ENCODE assay signal across 8 cellular contexts in the genomic region with DNA sequence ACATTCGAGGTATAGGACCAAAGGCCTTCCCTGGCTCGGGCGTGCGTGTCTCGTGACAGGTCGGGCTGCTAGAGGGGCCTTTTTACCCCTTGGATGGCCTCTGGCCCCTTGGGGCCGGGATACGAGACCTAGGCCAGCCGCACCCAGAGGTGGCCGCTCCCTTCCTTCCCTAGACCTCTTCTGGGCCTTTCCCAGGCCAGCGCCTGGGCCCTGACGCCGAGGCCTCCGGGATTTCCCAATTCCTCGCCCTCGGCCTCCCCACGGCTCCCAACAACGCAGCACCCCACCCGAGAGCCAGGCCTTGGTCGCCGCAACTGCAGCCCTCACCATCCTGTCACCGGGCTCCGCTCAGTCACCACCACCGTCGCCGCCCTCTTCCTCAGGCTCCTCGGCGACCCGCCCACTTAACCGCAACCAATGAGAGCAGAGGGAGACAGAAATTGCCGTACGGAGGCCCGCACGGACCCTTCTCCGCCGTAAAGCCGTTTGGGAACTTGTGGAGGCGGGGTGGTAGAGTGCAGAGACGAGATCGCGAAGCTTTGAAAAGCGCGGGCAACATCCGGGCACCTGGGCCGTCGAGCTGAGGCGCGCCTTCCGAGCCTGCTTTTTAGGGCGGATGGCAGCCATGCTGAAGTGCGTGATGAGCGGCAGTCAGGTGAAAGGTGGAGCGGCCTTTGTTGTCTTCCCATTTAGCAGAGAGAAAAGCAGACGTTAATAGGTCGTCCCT. TPM values are rescaled to one million over a fixed set of nuclear protein-coding genes. Genes with fewer than 3 reads are reported as not detected.
DNase-seq lines count a peak whose midpoint lies in the region; ATAC-seq and TF ChIP-seq lines count a peak whose summit lies in the region.

A gene (plus strand): TSS at position 610 of the 727 bp plus-strand sequence. CDS start 7 bp downstream, at position 617.
A gene (minus strand): TSS at position 390 of the 727 bp plus-strand sequence. CDS start 60 bp downstream, at position 330.

- peak within 1 kb of the TSS; percentile 76 for H3K4me3 ChIP-seq in GM23338

- H3K27ac ChIP-seq in GM23338 (ENCODE audit: low read depth), result 0 out of 2 replicates have a peak within 1 kb of the TSS, but pooled peaks have one; percentile 1

- ATAC-seq in GM23338 (peak; percentile 98), naive B cell (ENCODE audit: low read depth in 2 of 2) (peak; percentile 92 to 93)
- peak; percentile 99 for ATAC-seq in stimulated activated effector memory CD8-positive, alpha-beta T cell treated with anti-CD3 and anti-CD28 coated beads, Interleukin-12 subunit alpha, Interleukin-12 subunit beta, amount 100 ng/mL, for 72 hours

- H2AFZ ChIP-seq in GM23338, result peak within 1 kb of the TSS; percentile 81

- H3K4me2 ChIP-seq in GM23338, result peak within 1 kb of the TSS; percentile 75

- peaks cover 6% of the 10 kb centered on the region for H3K4me1 Mint-ChIP-seq in GM23338
- H3K4me1 Mint-ChIP-seq in naive B cell, result peaks cover 19 to 37% (median 29%) of the 10 kb centered on the region in 3 donors
- peaks cover 26% of the 10 kb centered on the region for H3K4me1 Mint-ChIP-seq in stimulated activated effector memory CD8-positive, alpha-beta T cell treated with anti-CD3 and anti-CD28 coated beads, Interleukin-12 subunit alpha, Interleukin-12 subunit beta, amount 100 ng/mL, for 72 hours

- H4K20me1 ChIP-seq in GM23338 (replicated peaks; ENCODE audit: insufficient read depth), result 0 out of 2 replicates have a peak, but pooled peaks cover 2% of the 10 kb centered on the region

- no peaks in the 10 kb centered on the region for H3F3A ChIP-seq in GM23338 (replicated peaks; ENCODE audit: low read depth)

- H3K36me3 Mint-ChIP-seq in GM23338 (ENCODE audit: low read depth) (peaks cover 11% of the 10 kb centered on the region; the same call in 2 of the 3 replicates), naive B cell (peaks cover 0 to 7% of the 10 kb centered on the region in 2 donors)
- H3K36me3 Mint-ChIP-seq in stimulated activated effector memory CD8-positive, alpha-beta T cell treated with anti-CD3 and anti-CD28 coated beads, Interleukin-12 subunit alpha, Interleukin-12 subunit beta, amount 100 ng/mL, for 72 hours, result peaks cover 57% of the 10 kb centered on the region

- peaks cover 19% of the 10 kb centered on the region for H3K27me3 ChIP-seq in GM23338 (ENCODE audit: insufficient read depth)

- H3K79me2 ChIP-seq in GM23338 (replicated peaks; ENCODE audit: insufficient read depth), result peaks cover 30% of the 10 kb centered on the region

- H3K9me3 Mint-ChIP-seq in GM23338 (peaks cover 19% of the 10 kb centered on the region), naive B cell (peaks cover 0 to 4% (median 0%) of the 10 kb centered on the region in 7 donors)
- no peaks in the 10 kb centered on the region for H3K9me3 Mint-ChIP-seq in stimulated activated effector memory CD8-positive, alpha-beta T cell treated with anti-CD3 and anti-CD28 coated beads, Interleukin-12 subunit alpha, Interleukin-12 subunit beta, amount 100 ng/mL, for 72 hours

- H3K4me1 ChIP-seq in GM23338 (ENCODE audit: insufficient read depth), result peaks cover 6% of the 10 kb centered on the region; the same call in 1 of the 2 replicates

- TF ChIP-seq CTCF in GM23338 (conservative IDR thresholded peaks at IDR 0.05; ENCODE audit: low read depth in 2 of 2), result no peak

- H3K27me3 Mint-ChIP-seq in GM23338 (ENCODE audit: insufficient read depth, low read depth, poor library complexity) (peaks cover 20% of the 10 kb centered on the region), naive B cell (no peaks in the 10 kb centered on the region)

- DNase-seq in Daoy (ENCODE audit: low read depth) (peak; percentile 98), GM23338 (ENCODE audit: low spot score) (peak; percentile 99), Kasumi-1 (lab: John Stamatoyannopoulos, UW) (peak; percentile 99), RKO (ENCODE audit: low spot score) (peak; percentile 99), fibroblast of gingiva (ENCODE audit: low read depth) (peak; percentile 98), naive B cell (peak; percentile 99)
- DNase-seq in activated T-helper 1 cell treated with anti-CD3 and anti-CD28 coated beads, Interleukin-2, amount 50 U/mL, for 16 hours (ENCODE audit: low read depth in 1 of 2, low spot score in 1 of 2), result peak; percentile 97 to 98
- DNase-seq in stimulated activated effector memory CD8-positive, alpha-beta T cell treated with anti-CD3 and anti-CD28 coated beads, Interleukin-12 subunit alpha, Interleukin-12 subunit beta, amount 100 ng/mL, for 72 hours (ENCODE audit: low spot score in 2 of 2), result peak; percentile 92 to 99

- H3K4me3 Mint-ChIP-seq in GM23338 (peak within 1 kb of the TSS; percentile 99), naive B cell (peak within 1 kb of the TSS; percentile 87 to 99 (median 98))
- H3K4me3 Mint-ChIP-seq in stimulated activated effector memory CD8-positive, alpha-beta T cell treated with anti-CD3 and anti-CD28 coated beads, Interleukin-12 subunit alpha, Interleukin-12 subunit beta, amount 100 ng/mL, for 72 hours, result peak within 1 kb of the TSS; percentile 92

- H3K9me2 ChIP-seq in GM23338 (ENCODE audit: insufficient read depth), result peaks cover 10% of the 10 kb centered on the region

- no peaks in the 10 kb centered on the region for H3K36me3 ChIP-seq in GM23338 (ENCODE audit: insufficient read depth)

- H3K27ac Mint-ChIP-seq in GM23338 (peak within 1 kb of the TSS; percentile 94), naive B cell (peak within 1 kb of the TSS; percentile 91 to 99 (median 96))
- H3K27ac Mint-ChIP-seq in stimulated activated effector memory CD8-positive, alpha-beta T cell treated with anti-CD3 and anti-CD28 coated beads, Interleukin-12 subunit alpha, Interleukin-12 subunit beta, amount 100 ng/mL, for 72 hours, result peak within 1 kb of the TSS; percentile 98

TF ChIP-seq in GM23338, 12 proteins besides CTCF, POLR2A, EP300 and RAD21 (continues in another document):
- TF ChIP-seq NANOG (IDR thresholded peaks at IDR 0.05; ENCODE audit: borderline replicate concordance), result no peak; the same call in 1 of the 2 replicates
- no peak for TF ChIP-seq EZH2 (IDR thresholded peaks at IDR 0.05; ENCODE audit: low read depth, unreplicated experiment)
- TF ChIP-seq POLR2AphosphoS5 (IDR thresholded peaks at IDR 0.05; ENCODE audit: low read depth), result peak; percentile 88

RNA-seq across cellular contexts. Expression of the first gene that starts in this region (rescaled TPM):
- total RNA-seq in Daoy (2014; rRNA removed; shearing (Covaris generic)), result 0.40 and 1.1 TPM in 2 replicates
- total RNA-seq in GM23338 (2014; rRNA removed; shearing (Covaris generic)), result not detected in 2 replicates
- polyA plus RNA-seq in GM23338 (2016; fragmentation: Nextera tagmentation; extraction: Ambion mirVana), result not detected in 2 replicates
- 1 to 10 TPM; 1.2 to 4.7 (median 1.6) TPM for polyA plus RNA-seq in naive B cell (ENCODE audit: low read depth in 6 of 6)

RNA-seq across cellular contexts. Expression of the second gene that starts in this region (rescaled TPM):
- 71.2 and 93.4 TPM in 2 replicates for total RNA-seq in Daoy (2014; rRNA removed; shearing (Covaris generic))
- total RNA-seq in GM23338 (2014; rRNA removed; shearing (Covaris generic)), result 39.1 and 82.1 TPM in 2 replicates
- polyA plus RNA-seq in GM23338 (2016; fragmentation: Nextera tagmentation; extraction: Ambion mirVana) (103 and 115 TPM in 2 replicates), naive B cell (ENCODE audit: low read depth in 6 of 6) (100 to 1,000 TPM; 120 to 151 (median 143) TPM)

Comparison
In these comparisons a context has a peak if more than half of its experiments do, and no peak if none do; other contexts are left out.
1. Peak in every context shown above with its lines: DNase-seq, ATAC-seq, H3K4me3 ChIP-seq and H3K27ac ChIP-seq.